In genomic region chr5:142017832-142018427, GRCh38 we compare ENCODE assay signal across 1 cellular context.
TF ChIP-seq lines count a peak whose summit lies in the region.

No MANE protein-coding gene starts in this region.

TF ChIP-seq in GM12878, 131 proteins besides CTCF, POLR2A, EP300 and RAD21 (continues in another document):
- TF ChIP-seq MAX (IDR thresholded peaks at IDR 0.05; ENCODE audit: low read depth, low read length) (no peak), ZNF622 (IDR thresholded peaks at IDR 0.05) (no peak), IKZF1 (conservative IDR thresholded peaks at IDR 0.05) (peak; percentile 27; the same call in 1 of the 2 replicates), LARP7 (IDR thresholded peaks at IDR 0.05) (no peak), ZNF217 (IDR thresholded peaks at IDR 0.05) (peak; percentile 89), ZBED1 (IDR thresholded peaks at IDR 0.05; ENCODE audit: borderline replicate concordance) (peak; percentile 72; the same call in 1 of the 2 replicates), MEF2A (IDR thresholded peaks at IDR 0.05; ENCODE audit: insufficient read depth, low read depth, low read length) (peak; percentile 78), SMC3 (IDR thresholded peaks at IDR 0.05; ENCODE audit: borderline replicate concordance, low read length) (no peak), TCF3 (IDR thresholded peaks at IDR 0.05; ENCODE audit: borderline replicate concordance, insufficient read depth, low read depth, low read length) (no peak), POU2F2 (IDR thresholded peaks at IDR 0.05; ENCODE audit: borderline replicate concordance, low read depth, low read length) (peak; percentile 72; the same call in 1 of the 3 replicates), NRF1 (conservative IDR thresholded peaks at IDR 0.05; ENCODE audit: low read depth, low read length) (no peak), YBX1 (IDR thresholded peaks at IDR 0.05) (no peak), ETV6 (conservative IDR thresholded peaks at IDR 0.05 in 1 of 2, IDR thresholded peaks at IDR 0.05 in 1 of 2; ENCODE audit: borderline replicate concordance in 1 of 2, low read depth in 1 of 2) (no peak), ZZZ3 (IDR thresholded peaks at IDR 0.05; ENCODE audit: control insufficient read depth, insufficient read length, low read depth) (no peak), MYB (IDR thresholded peaks at IDR 0.05; ENCODE audit: borderline replicate concordance, low read depth, low read length) (no peak), ELK1 (IDR thresholded peaks at IDR 0.05; ENCODE audit: low read depth, low read length) (no peak), YY1 (IDR thresholded peaks at IDR 0.05; ENCODE audit: low read depth, low read length) (peak; percentile 84), TCF7 (IDR thresholded peaks at IDR 0.05; ENCODE audit: borderline replicate concordance) (no peak), ESRRA (IDR thresholded peaks at IDR 0.05; ENCODE audit: low read length) (no peak), ZNF592 (IDR thresholded peaks at IDR 0.05) (no peak), BCLAF1 (IDR thresholded peaks at IDR 0.05) (no peak), ATF2 (IDR thresholded peaks at IDR 0.05; ENCODE audit: low read length) (peak; percentile 70), SPI1 (IDR thresholded peaks at IDR 0.05; ENCODE audit: borderline replicate concordance, insufficient read depth, low read depth, low read length) (no peak), RCOR1 (conservative IDR thresholded peaks at IDR 0.05; ENCODE audit: low read depth, low read length) (no peak), BRCA1 (IDR thresholded peaks at IDR 0.05; ENCODE audit: low read depth, low read length) (no peak), ZSCAN29 (IDR thresholded peaks at IDR 0.05) (no peak), ZBTB4 (CRISPR knock-in tag; IDR thresholded peaks at IDR 0.05) (no peak), ZBTB33 (IDR thresholded peaks at IDR 0.05) (no peak), STAT3 (IDR thresholded peaks at IDR 0.05; ENCODE audit: low read depth, low read length) (no peak), NR2F1 (conservative IDR thresholded peaks at IDR 0.05) (peak; percentile 80), GATAD2B (conservative IDR thresholded peaks at IDR 0.05; ENCODE audit: low read depth) (no peak), MEF2B (IDR thresholded peaks at IDR 0.05; ENCODE audit: partially characterized antibody, poor library complexity, severe bottlenecking) (peak; percentile 85), NFIC (IDR thresholded peaks at IDR 0.05; ENCODE audit: low read depth, low read length) (peak; percentile 85), DPF2 (IDR thresholded peaks at IDR 0.05) (peak; percentile 66; the same call in 1 of the 2 replicates), BHLHE40 (IDR thresholded peaks at IDR 0.05; ENCODE audit: borderline replicate concordance in 1 of 2, low read depth in 2 of 2, low read length in 1 of 2) (peak; percentile 14 to 26; a peak in 1 of 4 replicates), PAX5 (IDR thresholded peaks at IDR 0.05; ENCODE audit: borderline replicate concordance, low read depth, low read length) (peak; percentile 91), NKRF (conservative IDR thresholded peaks at IDR 0.05) (no peak), CBFB (IDR thresholded peaks at IDR 0.05; ENCODE audit: low read depth) (peak; percentile 99), WRNIP1 (IDR thresholded peaks at IDR 0.05; ENCODE audit: borderline replicate concordance, low read depth, low read length) (no peak), PKNOX1 (IDR thresholded peaks at IDR 0.05) (peak; percentile 39; the same call in 1 of the 2 replicates), MTA2 (IDR thresholded peaks at IDR 0.05; ENCODE audit: low read depth) (peak; percentile 80), SP1 (IDR thresholded peaks at IDR 0.05; ENCODE audit: low read depth, low read length) (no peak), SREBF1 (IDR thresholded peaks at IDR 0.05; ENCODE audit: low read length) (no peak), SUZ12 (IDR thresholded peaks at IDR 0.05; ENCODE audit: unreplicated experiment) (no peak), CEBPB (IDR thresholded peaks at IDR 0.05; ENCODE audit: borderline replicate concordance in 1 of 2, low read depth in 2 of 2, low read length in 2 of 2) (peak in 1 of 2 experiments; percentile 83; a peak in 1 of 4 replicates), BACH1 (IDR thresholded peaks at IDR 0.05; ENCODE audit: borderline replicate concordance) (no peak), NBN (IDR thresholded peaks at IDR 0.05) (no peak), MXI1 (IDR thresholded peaks at IDR 0.05; ENCODE audit: low read depth, low read length) (no peak)
